20 cellular contexts compared by ENCODE assay signal in the genomic region with DNA sequence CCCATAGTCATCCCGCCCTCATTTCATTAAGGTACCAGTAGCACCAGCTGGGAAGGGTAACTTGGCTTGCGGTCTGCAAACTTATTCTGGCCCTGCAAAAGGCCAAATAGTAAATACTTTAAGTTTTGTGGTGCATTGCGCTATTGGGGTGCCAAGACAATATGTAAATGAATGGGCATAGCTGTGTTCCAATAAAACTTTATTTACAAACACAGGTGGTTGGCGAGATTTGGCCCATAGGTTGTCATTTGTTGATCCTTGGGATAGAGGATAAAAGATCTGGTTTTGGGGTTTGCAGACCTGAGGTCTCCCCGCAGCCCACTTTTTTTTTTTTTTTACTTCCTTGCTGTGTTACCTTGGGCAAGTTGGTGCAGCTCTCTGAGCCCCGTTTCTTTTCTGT.
DNase-seq lines count a peak whose midpoint lies in the region; FAIRE-seq and TF ChIP-seq lines count a peak whose summit lies in the region.
"Had no signal": no experiment of that assay in that cellular context is flagged by ENCODE, and none has a peak within 500 bp of the region (broad histone marks: within the 10 kb centered on the region; RNA-seq: fewer than 3 reads in every experiment).

No MANE protein-coding gene starts in this region.

- H3K9ac ChIP-seq in BLaER1 = no peak overlapping the region
- H3K9ac ChIP-seq: BLaER1 treated with 17β-estradiol and CSF1 and Interleukin-3, amounts not matched to agents 10 nM and 100 nM had no signal

- H3K4me3 ChIP-seq in BLaER1 (no peak overlapping the region), OCI-LY7 (ENCODE audit: low read depth, low read length, poor library complexity, severe bottlenecking) (no peak overlapping the region)
- H3K4me3 ChIP-seq: BLaER1 treated with 17β-estradiol and CSF1 and Interleukin-3, amounts not matched to agents 10 nM and 100 nM had no signal

- intact Hi-C loops in OCI-LY7 (cut with micrococcal nuclease; ENCODE audit: unreplicated experiment) = no loop called here

- FAIRE-seq in urothelium cell line (lab: Jason Lieb, UNC) = peak; percentile 79
- FAIRE-seq: A204.1, D721Med, G401.6, GM12891, GM19239 had no signal

- no peaks in the 10 kb centered on the region for H3K79me2 ChIP-seq in OCI-LY7 (ENCODE audit: insufficient read depth, low read depth, low read length)

- no peak overlapping the region for H3K4me3 Mint-ChIP-seq in nephron
- H3K4me3 Mint-ChIP-seq: CD4-positive, alpha-beta T cell; CD8-positive, alpha-beta T cell had no signal

- H3K36me3 Mint-ChIP-seq in nephron (ENCODE audit: low read depth) = peaks cover 28% of the 10 kb centered on the region

- H3K4me1 Mint-ChIP-seq in nephron = peaks cover 27% of the 10 kb centered on the region

- no peaks in the 10 kb centered on the region for H3K9me2 ChIP-seq in OCI-LY7 (ENCODE audit: insufficient read depth, low read length)

- no peaks in the 10 kb centered on the region for H3K27me3 ChIP-seq in BLaER1
- H3K27me3 ChIP-seq: BE2C; BLaER1 treated with 17β-estradiol and CSF1 and Interleukin-3, amounts not matched to agents 10 nM and 100 nM had no signal

- H3K36me3 ChIP-seq in BLaER1 (peaks cover 49% of the 10 kb centered on the region), OCI-LY7 (ENCODE audit: insufficient read depth, low read length) (peaks cover 6% of the 10 kb centered on the region)

- no peak overlapping the region for H3K27ac ChIP-seq in BLaER1
- H3K27ac ChIP-seq in OCI-LY7 (ENCODE audit: low read depth, low read length, poor library complexity, severe bottlenecking) = no peak overlapping the region
- H3K27ac ChIP-seq: 22Rv1; BLaER1 treated with 17β-estradiol and CSF1 and Interleukin-3, amounts not matched to agents 10 nM and 100 nM had no signal

- BruUV-seq in OCI-LY7 (replicated peaks; lab: Mats Ljungman, UMichigan) = no TSS peak

- no peaks in the 10 kb centered on the region for H3K9me3 Mint-ChIP-seq in nephron
- H3K9me3 Mint-ChIP-seq: CD4-positive, alpha-beta T cell; CD8-positive, alpha-beta T cell had no signal

- H3K27ac Mint-ChIP-seq in nephron = peak overlapping the region; percentile 64 to 89 (median 68)
- H3K27ac Mint-ChIP-seq: CD4-positive, alpha-beta T cell had no signal

- H2AFZ ChIP-seq in OCI-LY7 (ENCODE audit: low read length) = no peak overlapping the region

- TF ChIP-seq CTCF in nephron (IDR thresholded peaks at IDR 0.05; ENCODE audit: unreplicated experiment in 3 of 3) = no peak
- TF ChIP-seq CTCF in OCI-LY7 (conservative IDR thresholded peaks at IDR 0.05; ENCODE audit: low read length) = no peak

- H4K20me1 ChIP-seq in BLaER1 = peaks cover 5% of the 10 kb centered on the region; the same call in 1 of the 2 replicates
- no peaks in the 10 kb centered on the region for H4K20me1 ChIP-seq in OCI-LY7 (ENCODE audit: insufficient read depth, low read length)
- H4K20me1 ChIP-seq: BLaER1 treated with 17β-estradiol and CSF1 and Interleukin-3, amounts not matched to agents 10 nM and 100 nM had no signal

- POLR2A ChIA-PET in OCI-LY7 (lab: Charles Lee) = interaction anchor here (1.0 kb wide), 1 partner anchor 24 kb away, joined by 3 read pairs; no protein-coding TSS in a partner anchor

- peaks cover 31% of the 10 kb centered on the region for H3K4me1 ChIP-seq in BLaER1
- H3K4me1 ChIP-seq in OCI-LY7 (ENCODE audit: insufficient read depth, low read length, poor library complexity, severe bottlenecking) = peaks cover 13% of the 10 kb centered on the region
- H3K4me1 ChIP-seq: Caco-2 had no signal

- H3K4me2 ChIP-seq in BLaER1 = peak overlapping the region; percentile 37; the same call in 1 of the 2 replicates
- no peak overlapping the region for H3K4me2 ChIP-seq in OCI-LY7 (ENCODE audit: low read length)

- CTCF ChIA-PET in OCI-LY7 (lab: Charles Lee; ENCODE audit: unreplicated experiment) = no interaction called here

- DNase-seq in urothelium cell line (ENCODE audit: low spot score) = no peak
- no peak for DNase-seq in OCI-LY7 (ENCODE audit: low spot score)
- no peak for DNase-seq in inferior parietal cortex (ENCODE audit: extremely low spot score)
- DNase-seq: ACHN; BE2C; Caco-2; Calu3; CD4-positive, alpha-beta T cell; CD8-positive, alpha-beta T cell; DMS79 treated with DMSO at 0.1 percent for 48 hours; GF-D8 had no signal

- peaks cover 12% of the 10 kb centered on the region for H3K27me3 Mint-ChIP-seq in nephron (ENCODE audit: low read depth)
- H3K27me3 Mint-ChIP-seq: CD4-positive, alpha-beta T cell had no signal

- H3K9me3 ChIP-seq in BLaER1 (peaks cover 3% of the 10 kb centered on the region), OCI-LY7 (ENCODE audit: low read length) (no peaks in the 10 kb centered on the region)
- H3K9me3 ChIP-seq: Caco-2 had no signal
